20 cellular contexts compared by ENCODE assay signal in genomic region chr9:94911211-94911610, GRCh38.
DNase-seq lines count a peak whose midpoint lies in the region; ATAC-seq, FAIRE-seq and TF ChIP-seq lines count a peak whose summit lies in the region.
"Had no signal": no experiment of that assay in that cellular context is flagged by ENCODE, and none has a peak within 500 bp of the region (broad histone marks: within the 10 kb centered on the region; RNA-seq: fewer than 3 reads in every experiment).

No MANE protein-coding gene starts in this region.

- TF ChIP-seq RAD21 in HCT116 (IDR thresholded peaks at IDR 0.05; ENCODE audit: low read depth), result no peak

- H3K36me3 ChIP-seq in HCT116 (ENCODE audit: control insufficient read depth in 1 of 2, insufficient read depth in 2 of 2, low read length in 2 of 2), result no peaks in the 10 kb centered on the region
- H3K36me3 ChIP-seq: colonic mucosa, lower lobe of right lung, ovary, SJCRH30, tibial nerve had no signal

- no peaks in the 10 kb centered on the region for H3K79me2 ChIP-seq in HCT116 (ENCODE audit: insufficient read depth, low read length)

- CTCF ChIA-PET in HCT116 (lab: Charles Lee), result no interaction called here

- DNase-seq in HCT116 (ENCODE audit: low read depth, low spot score) (no peak), RCC 7860 (ENCODE audit: low spot score) (peak; percentile 30), glomerular visceral epithelial cell (ENCODE audit: extremely low spot score) (peak; percentile 47), pons (ENCODE audit: low spot score) (peak; percentile 73), iPS-NIHi7 (ENCODE audit: extremely low spot score) (no peak), GM12892 (ENCODE audit: insufficient read length) (no peak)
- DNase-seq: activated CD4-positive, alpha-beta T cell treated with anti-CD3 and anti-CD28 coated beads for 4 hours; colonic mucosa; EL; lower lobe of right lung; NCI-H1092 treated with DMSO at 0.1 percent for 48 hours; NCI-H2081; NCI-H774; stimulated activated naive CD4-positive, alpha-beta T cell treated with Interleukin-2 at 50 U/mL for 16 hours; T-helper 1 cell had no signal

- RAD21 ChIA-PET in HCT116 (lab: Charles Lee; ENCODE audit: low non-redundant PET in 1 of 2, low total read pairs in 2 of 2, uncharacterized antibody in 2 of 2, unreplicated experiment in 2 of 2), result no interaction called here

- no peak overlapping the region for H3K27ac ChIP-seq in HCT116 (ENCODE audit: low read depth, low read length)
- H3K27ac ChIP-seq: colonic mucosa, ovary, SJCRH30 had no signal

- POLR2A ChIA-PET in HCT116 (lab: Charles Lee), result no interaction called here

- no TSS peak for BruUV-seq in HCT116 (replicated peaks; lab: Mats Ljungman, UMichigan)

- TF ChIP-seq CTCF in HCT116 (IDR thresholded peaks at IDR 0.05 in 2 of 3, conservative IDR thresholded peaks at IDR 0.05 in 1 of 3; ENCODE audit: borderline replicate concordance in 1 of 3, insufficient read depth in 1 of 3, low read depth in 2 of 3, low read length in 2 of 3), result no peak

- no peak overlapping the region for H3K9ac ChIP-seq in HCT116 (ENCODE audit: low read length)

- H2AFZ ChIP-seq in HCT116 (ENCODE audit: low read depth, low read length, poor library complexity, severe bottlenecking), result no peak overlapping the region

- no peaks in the 10 kb centered on the region for H3K27me3 ChIP-seq in HCT116 (ENCODE audit: insufficient read depth, low read length)
- H3K27me3 ChIP-seq: colonic mucosa, ovary, SJCRH30, tibial nerve had no signal

- H3K4me1 ChIP-seq in HCT116 (ENCODE audit: control insufficient read depth in 1 of 2, insufficient read depth in 2 of 2, low read length in 2 of 2), result peaks cover 57 to 68% of the 10 kb centered on the region in 2 experiments

- intact Hi-C loops in HCT116 (cut with micrococcal nuclease), result loop anchor here (5.0 kb wide), 1 partner anchor 129 kb away; no protein-coding TSS in a partner anchor

- H3K9me3 ChIP-seq in HCT116 (ENCODE audit: control insufficient read depth in 1 of 2, insufficient read depth in 1 of 2, low read depth in 1 of 2, low read length in 2 of 2), result no peaks in the 10 kb centered on the region
- H3K9me3 ChIP-seq: colonic mucosa, lower lobe of right lung, ovary, SJCRH30, tibial nerve had no signal

- no peaks in the 10 kb centered on the region for H4K20me1 ChIP-seq in HCT116 (ENCODE audit: insufficient read depth)

- H3K9me2 ChIP-seq in HCT116 (ENCODE audit: insufficient read depth), result no peaks in the 10 kb centered on the region

- ATAC-seq in HCT116 (no peak), HG03139 (IDR thresholded peaks at IDR 0.05; ENCODE audit: unreplicated experiment) (no peak)
- ATAC-seq: lower lobe of right lung, sciatic nerve had no signal

- TF ChIP-seq POLR2A in HCT116 (IDR thresholded peaks at IDR 0.05; ENCODE audit: borderline replicate concordance, extremely low read depth, insufficient read depth, insufficient read length) (no peak), GM12892 (IDR thresholded peaks at IDR 0.05; ENCODE audit: low read depth, low read length) (no peak)

- H3K4me3 ChIP-seq in HCT116 (replicated peaks in 1 of 2; ENCODE audit: low read depth in 1 of 2, low read length in 2 of 2), result no peak overlapping the region
- H3K4me3 ChIP-seq: colonic mucosa, lower lobe of right lung, ovary, SJCRH30, tibial nerve had no signal

- FAIRE-seq in RCC 7860 (lab: Jason Lieb, UNC) (no peak), GM12892 (lab: Jason Lieb, UNC) (no peak)

- 0 out of 2 replicates have a peak overlapping the region, but pooled peaks have one; percentile 1 for H3K4me2 ChIP-seq in HCT116 (ENCODE audit: low read length)

TF ChIP-seq in HCT116, 20 proteins besides CTCF, POLR2A, EP300 and RAD21:
- TF ChIP-seq ATF3 (IDR thresholded peaks at IDR 0.05) (no peak), POLR2AphosphoS5 (IDR thresholded peaks at IDR 0.05; ENCODE audit: low read depth, low read length) (no peak), SRF (IDR thresholded peaks at IDR 0.05; ENCODE audit: low read depth) (no peak), CBX3 (IDR thresholded peaks at IDR 0.05; ENCODE audit: low read depth) (no peak), ZBTB33 (IDR thresholded peaks at IDR 0.05; ENCODE audit: extremely low read depth, insufficient replicate concordance, low read length) (no peak), EZH2phosphoT487 (IDR thresholded peaks at IDR 0.05; ENCODE audit: borderline replicate concordance) (no peak), EGR1 (IDR thresholded peaks at IDR 0.05; ENCODE audit: low read depth) (no peak), JUND (IDR thresholded peaks at IDR 0.05) (no peak), SIN3A (IDR thresholded peaks at IDR 0.05; ENCODE audit: low read depth) (no peak), MAX (IDR thresholded peaks at IDR 0.05) (no peak), EZH2 (IDR thresholded peaks at IDR 0.05) (no peak), SP1 (IDR thresholded peaks at IDR 0.05; ENCODE audit: low read depth) (no peak), ZFX (IDR thresholded peaks at IDR 0.05) (no peak), TCF7L2 (IDR thresholded peaks at IDR 0.05; ENCODE audit: borderline replicate concordance, extremely low read depth, insufficient read depth, insufficient read length) (no peak)
- TF ChIP-seq, protein P1, sequence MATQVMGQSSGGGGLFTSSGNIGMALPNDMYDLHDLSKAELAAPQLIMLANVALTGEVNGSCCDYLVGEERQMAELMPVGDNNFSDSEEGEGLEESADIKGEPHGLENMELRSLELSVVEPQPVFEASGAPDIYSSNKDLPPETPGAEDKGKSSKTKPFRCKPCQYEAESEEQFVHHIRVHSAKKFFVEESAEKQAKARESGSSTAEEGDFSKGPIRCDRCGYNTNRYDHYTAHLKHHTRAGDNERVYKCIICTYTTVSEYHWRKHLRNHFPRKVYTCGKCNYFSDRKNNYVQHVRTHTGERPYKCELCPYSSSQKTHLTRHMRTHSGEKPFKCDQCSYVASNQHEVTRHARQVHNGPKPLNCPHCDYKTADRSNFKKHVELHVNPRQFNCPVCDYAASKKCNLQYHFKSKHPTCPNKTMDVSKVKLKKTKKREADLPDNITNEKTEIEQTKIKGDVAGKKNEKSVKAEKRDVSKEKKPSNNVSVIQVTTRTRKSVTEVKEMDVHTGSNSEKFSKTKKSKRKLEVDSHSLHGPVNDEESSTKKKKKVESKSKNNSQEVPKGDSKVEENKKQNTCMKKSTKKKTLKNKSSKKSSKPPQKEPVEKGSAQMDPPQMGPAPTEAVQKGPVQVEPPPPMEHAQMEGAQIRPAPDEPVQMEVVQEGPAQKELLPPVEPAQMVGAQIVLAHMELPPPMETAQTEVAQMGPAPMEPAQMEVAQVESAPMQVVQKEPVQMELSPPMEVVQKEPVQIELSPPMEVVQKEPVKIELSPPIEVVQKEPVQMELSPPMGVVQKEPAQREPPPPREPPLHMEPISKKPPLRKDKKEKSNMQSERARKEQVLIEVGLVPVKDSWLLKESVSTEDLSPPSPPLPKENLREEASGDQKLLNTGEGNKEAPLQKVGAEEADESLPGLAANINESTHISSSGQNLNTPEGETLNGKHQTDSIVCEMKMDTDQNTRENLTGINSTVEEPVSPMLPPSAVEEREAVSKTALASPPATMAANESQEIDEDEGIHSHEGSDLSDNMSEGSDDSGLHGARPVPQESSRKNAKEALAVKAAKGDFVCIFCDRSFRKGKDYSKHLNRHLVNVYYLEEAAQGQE (IDR thresholded peaks at IDR 0.05; ENCODE audit: low read depth), result no peak

Comparison
In these comparisons a context has a peak if more than half of its experiments do, and no peak if none do; other contexts are left out.
1. DNase-seq: peak in RCC 7860 (single experiment), glomerular visceral epithelial cell (single experiment) and pons (single experiment); none in HCT116 (single experiment), iPS-NIHi7 (single experiment) and GM12892 (single experiment).